ENCODE assay signal across 9 cellular contexts in genomic region chr2:238286095-238286494, GRCh38. TPM values are rescaled to one million over a fixed set of nuclear protein-coding genes. Genes with fewer than 3 reads are reported as not detected.
DNase-seq lines count a peak whose midpoint lies in the region; ATAC-seq and TF ChIP-seq lines count a peak whose summit lies in the region.
"Had no signal": no experiment of that assay in that cellular context is flagged by ENCODE, and none has a peak within 500 bp of the region (broad histone marks: within the 10 kb centered on the region; RNA-seq: fewer than 3 reads in every experiment).

No MANE protein-coding gene starts in this region.

- no peaks in the 10 kb centered on the region for H3K27me3 ChIP-seq in CD4-positive, CD25-positive, alpha-beta regulatory T cell (ENCODE audit: control insufficient read depth, insufficient read depth, low read length)
- H3K27me3 ChIP-seq in hepatocyte (no peaks in the 10 kb centered on the region), prostate gland (replicated peaks; ENCODE audit: insufficient read depth) (no peaks in the 10 kb centered on the region), BE2C (no peaks in the 10 kb centered on the region)

- TF ChIP-seq POLR2A in prostate gland (IDR thresholded peaks at IDR 0.05): no peak

- no peak overlapping the region for H2AFZ ChIP-seq in hepatocyte

- H3K4me3 ChIP-seq in CD4-positive, CD25-positive, alpha-beta regulatory T cell (ENCODE audit: low read depth, low read length): no peak overlapping the region
- H3K4me3 ChIP-seq in hepatocyte: no peak overlapping the region
- no peak overlapping the region for H3K4me3 ChIP-seq in prostate gland
- H3K4me3 ChIP-seq in BE2C (ENCODE audit: low read depth, low read length): no peak overlapping the region

- H3K9me3 Mint-ChIP-seq in CD4-positive, CD25-positive, alpha-beta regulatory T cell: no peaks in the 10 kb centered on the region

- H3K4me1 Mint-ChIP-seq in CD4-positive, CD25-positive, alpha-beta regulatory T cell: peaks cover 10 to 66% (median 44%) of the 10 kb centered on the region in 4 donors
- peaks cover 39% of the 10 kb centered on the region for H3K4me1 Mint-ChIP-seq in T-helper 17 cell

- H4K20me1 ChIP-seq in hepatocyte (ENCODE audit: insufficient read depth, poor library complexity, severe bottlenecking): no peaks in the 10 kb centered on the region

- intact Hi-C loops in prostate gland (cut with DNase I): loop anchor here (5.0 kb wide), 1 partner anchor 441 kb away; no protein-coding TSS in a partner anchor

- no peaks in the 10 kb centered on the region for H3K36me3 ChIP-seq in CD4-positive, CD25-positive, alpha-beta regulatory T cell (ENCODE audit: control insufficient read depth, insufficient read depth, low read length)
- H3K36me3 ChIP-seq in hepatocyte (replicated peaks; ENCODE audit: insufficient read depth, low read depth) (no peaks in the 10 kb centered on the region), prostate gland (no peaks in the 10 kb centered on the region), BE2C (no peaks in the 10 kb centered on the region; the same call in 1 of the 2 replicates)

- no peaks in the 10 kb centered on the region for H3K27me3 Mint-ChIP-seq in CD4-positive, CD25-positive, alpha-beta regulatory T cell
- H3K27me3 Mint-ChIP-seq in T-helper 17 cell: no peaks in the 10 kb centered on the region

- no peak for ATAC-seq in CD4-positive, CD25-positive, alpha-beta regulatory T cell (ENCODE audit: low read depth in 2 of 2)
- ATAC-seq in T-helper 17 cell: no peak
- ATAC-seq in HG02884 (IDR thresholded peaks at IDR 0.05; ENCODE audit: unreplicated experiment): no peak

- peaks cover 61% of the 10 kb centered on the region for H3K79me2 ChIP-seq in hepatocyte

- H3K36me3 Mint-ChIP-seq in CD4-positive, CD25-positive, alpha-beta regulatory T cell: peaks cover 5% of the 10 kb centered on the region
- H3K36me3 Mint-ChIP-seq in T-helper 17 cell (ENCODE audit: low read depth): peaks cover 2% of the 10 kb centered on the region

- H3K4me1 ChIP-seq in CD4-positive, CD25-positive, alpha-beta regulatory T cell (ENCODE audit: control insufficient read depth, insufficient read depth, low read length, poor library complexity, severe bottlenecking): peaks cover 29% of the 10 kb centered on the region
- H3K4me1 ChIP-seq in hepatocyte (ENCODE audit: insufficient read depth) (peaks cover 48% of the 10 kb centered on the region), prostate gland (replicated peaks) (peaks cover 51% of the 10 kb centered on the region), BE2C (no peaks in the 10 kb centered on the region)

- H3K27ac ChIP-seq in CD4-positive, CD25-positive, alpha-beta regulatory T cell (ENCODE audit: insufficient read depth, low read length, poor library complexity, severe bottlenecking): no peak overlapping the region
- H3K27ac ChIP-seq in hepatocyte (peak overlapping the region; percentile 96), prostate gland (peak overlapping the region; percentile 95 to 96)

- H3K9me3 ChIP-seq in CD4-positive, CD25-positive, alpha-beta regulatory T cell (ENCODE audit: control insufficient read depth in 2 of 2, low read length in 2 of 2): no peaks in the 10 kb centered on the region
- H3K9me3 ChIP-seq in T-helper 17 cell (ENCODE audit: control insufficient read depth, low read length, poor library complexity, severe bottlenecking) (no peaks in the 10 kb centered on the region), hepatocyte (ENCODE audit: low read depth) (no peaks in the 10 kb centered on the region), prostate gland (no peaks in the 10 kb centered on the region), BE2C (no peaks in the 10 kb centered on the region)

- peak overlapping the region in 1 of 3 donors; percentile 97 for H3K27ac Mint-ChIP-seq in CD4-positive, CD25-positive, alpha-beta regulatory T cell
- H3K27ac Mint-ChIP-seq in T-helper 17 cell: no peak overlapping the region

- no peaks in the 10 kb centered on the region for H3K9me2 ChIP-seq in hepatocyte (replicated peaks; ENCODE audit: insufficient read depth)

- H3K4me3 Mint-ChIP-seq in CD4-positive, CD25-positive, alpha-beta regulatory T cell: peak overlapping the region in 3 of 4 donors; percentile 9 to 98 (median 32)
- peak overlapping the region; percentile 97 for H3K4me3 Mint-ChIP-seq in T-helper 17 cell

- peak overlapping the region; percentile 89 for H3K4me2 ChIP-seq in hepatocyte

- no peak for TF ChIP-seq CTCF in hepatocyte (IDR thresholded peaks at IDR 0.05; ENCODE audit: poor library complexity)
- no peak for TF ChIP-seq CTCF in prostate gland (IDR thresholded peaks at IDR 0.05)
- no peak for TF ChIP-seq CTCF in BE2C (IDR thresholded peaks at IDR 0.05; ENCODE audit: low read depth, low read length)

- WGBS in hepatocyte (ENCODE audit: low lambda C conversion rate, missing lambda C conversion rate): 32% methylated on average over 7 of the region's 7 CpGs
- 27% methylated on average over 7 of the region's 7 CpGs for WGBS in prostate gland

- DNase-seq in CD4-positive, CD25-positive, alpha-beta regulatory T cell: no peak
- DNase-seq in T-helper 17 cell: no peak
- no peak for DNase-seq in hepatocyte (ENCODE audit: low spot score)
- no peak for DNase-seq in prostate gland (ENCODE audit: low spot score)
- no peak for DNase-seq in stimulated activated CD4-positive, alpha-beta T cell treated with anti-CD3 and anti-CD28 coated beads, Interleukin-4, amount 100 ng/mL, for 24 hours
- DNase-seq in BE2C: no peak
- DNase-seq in NCI-H69 (lab: John Stamatoyannopoulos, UW): no peak
- DNase-seq: DND-41 had no signal

RNA-seq across cellular contexts. Expression of gene PER2, which starts 2.3 kb away (rescaled TPM):
- total RNA-seq in CD4-positive, CD25-positive, alpha-beta regulatory T cell: 29.7 TPM
- 1 to 10 TPM; 1.8 to 5.0 (median 3.3) TPM for polyA plus RNA-seq in CD4-positive, CD25-positive, alpha-beta regulatory T cell
- total RNA-seq in T-helper 17 cell: 10 to 100 TPM; 40.7 to 40.8 TPM
- 6.1 and 8.9 TPM in 2 replicates for total RNA-seq in hepatocyte
- polyA plus RNA-seq in hepatocyte: 6.0 and 6.4 TPM in 2 replicates
- total RNA-seq in prostate gland: 10 to 100 TPM; 24.0 to 53.1 TPM
- 15.7 TPM for polyA plus RNA-seq in BE2C (2012; ENCODE audit: insufficient read depth, insufficient read length, low read depth)

RNA-seq across cellular contexts. Expression of gene TRAF3IP1, which starts 34.2 kb away (rescaled TPM):
- 9.9 TPM for total RNA-seq in CD4-positive, CD25-positive, alpha-beta regulatory T cell
- polyA plus RNA-seq in CD4-positive, CD25-positive, alpha-beta regulatory T cell: 1 to 10 TPM; 3.1 to 3.8 (median 3.4) TPM
- total RNA-seq in T-helper 17 cell: 1 to 10 TPM; 8.9 to 9.3 TPM
- 9.0 and 9.7 TPM in 2 replicates for total RNA-seq in hepatocyte
- polyA plus RNA-seq in hepatocyte: 8.4 and 9.1 TPM in 2 replicates
- 10 to 100 TPM; 14.4 to 18.5 TPM for total RNA-seq in prostate gland
- polyA plus RNA-seq in BE2C (2012; ENCODE audit: insufficient read depth, insufficient read length, low read depth): 7.3 TPM

RNA-seq across cellular contexts. Expression of gene HES6, which starts 46.3 kb away (rescaled TPM):
- 1.5 TPM for total RNA-seq in CD4-positive, CD25-positive, alpha-beta regulatory T cell
- 1 to 10 TPM; 2.1 to 3.9 (median 2.5) TPM for polyA plus RNA-seq in CD4-positive, CD25-positive, alpha-beta regulatory T cell
- total RNA-seq in T-helper 17 cell (1 to 10 TPM in 1 of 2 donors, under 1 TPM in 1; 0.47 to 1.3 TPM), hepatocyte (14.1 and 17.8 TPM in 2 replicates), prostate gland (10 to 100 TPM in 1 of 2 donors, 1 to 10 TPM in 1; 2.9 to 17.7 TPM)
- 23.0 and 28.5 TPM in 2 replicates for polyA plus RNA-seq in hepatocyte
- 55.3 TPM for polyA plus RNA-seq in BE2C (2012; ENCODE audit: insufficient read depth, insufficient read length, low read depth)
